In the genomic region with DNA sequence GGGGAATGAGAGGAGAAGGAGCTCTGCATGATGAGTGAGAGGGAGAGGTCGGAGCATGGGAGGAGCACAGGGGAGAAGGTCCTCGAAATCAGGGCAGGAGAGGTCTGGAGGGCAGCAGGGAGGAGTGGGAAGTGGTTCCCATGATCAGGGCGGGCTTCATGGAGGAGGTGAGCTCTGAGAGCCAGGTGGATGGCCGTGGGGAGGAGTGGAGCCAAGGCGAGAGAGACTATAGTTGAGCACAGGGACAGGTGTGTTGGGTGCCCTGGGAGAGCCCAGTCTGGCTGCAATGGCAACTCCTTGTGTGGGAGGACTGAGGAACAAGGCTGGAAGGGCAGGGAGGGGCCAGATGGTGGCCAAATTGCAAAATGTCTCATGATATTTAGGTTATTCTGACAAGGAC, we compare ENCODE assay signal across 1 cellular context.
TF ChIP-seq lines count a peak whose summit lies in the region.

No MANE protein-coding gene starts in this region.

TF ChIP-seq in H1, 55 proteins besides CTCF, POLR2A, EP300 and RAD21:
- no peak for TF ChIP-seq CREB1 (IDR thresholded peaks at IDR 0.05)
- TF ChIP-seq TAF1 (IDR thresholded peaks at IDR 0.05; ENCODE audit: low read depth, low read length), result no peak
- no peak for TF ChIP-seq KDM1A (IDR thresholded peaks at IDR 0.05; ENCODE audit: borderline replicate concordance, low read length)
- TF ChIP-seq YY1 (IDR thresholded peaks at IDR 0.05; ENCODE audit: low read depth, low read length), result no peak
- TF ChIP-seq BRCA1 (IDR thresholded peaks at IDR 0.05; ENCODE audit: low read depth, low read length), result no peak
- TF ChIP-seq SRF (IDR thresholded peaks at IDR 0.05; ENCODE audit: low read depth, low read length), result no peak
- TF ChIP-seq POLR2AphosphoS5 (IDR thresholded peaks at IDR 0.05; ENCODE audit: low read depth, low read length), result no peak
- TF ChIP-seq CTBP2 (IDR thresholded peaks at IDR 0.05; ENCODE audit: borderline replicate concordance, insufficient read depth, insufficient read length, low read length), result no peak
- no peak for TF ChIP-seq SIRT6 (IDR thresholded peaks at IDR 0.05; ENCODE audit: low read length)
- TF ChIP-seq, protein P1, sequence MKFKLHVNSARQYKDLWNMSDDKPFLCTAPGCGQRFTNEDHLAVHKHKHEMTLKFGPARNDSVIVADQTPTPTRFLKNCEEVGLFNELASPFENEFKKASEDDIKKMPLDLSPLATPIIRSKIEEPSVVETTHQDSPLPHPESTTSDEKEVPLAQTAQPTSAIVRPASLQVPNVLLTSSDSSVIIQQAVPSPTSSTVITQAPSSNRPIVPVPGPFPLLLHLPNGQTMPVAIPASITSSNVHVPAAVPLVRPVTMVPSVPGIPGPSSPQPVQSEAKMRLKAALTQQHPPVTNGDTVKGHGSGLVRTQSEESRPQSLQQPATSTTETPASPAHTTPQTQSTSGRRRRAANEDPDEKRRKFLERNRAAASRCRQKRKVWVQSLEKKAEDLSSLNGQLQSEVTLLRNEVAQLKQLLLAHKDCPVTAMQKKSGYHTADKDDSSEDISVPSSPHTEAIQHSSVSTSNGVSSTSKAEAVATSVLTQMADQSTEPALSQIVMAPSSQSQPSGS (IDR thresholded peaks at IDR 0.05; ENCODE audit: low read length), result no peak
- no peak for TF ChIP-seq HDAC2 (IDR thresholded peaks at IDR 0.05; ENCODE audit: borderline replicate concordance in 1 of 2, low read depth in 2 of 2, low read length in 2 of 2)
- TF ChIP-seq JUN (IDR thresholded peaks at IDR 0.05; ENCODE audit: low read depth, low read length), result no peak
- TF ChIP-seq NANOG (IDR thresholded peaks at IDR 0.05; ENCODE audit: insufficient read depth, low read depth, low read length, poor library complexity, severe bottlenecking), result no peak
- TF ChIP-seq EZH2 (IDR thresholded peaks at IDR 0.05; ENCODE audit: low read depth, low read length, severe bottlenecking), result no peak
- no peak for TF ChIP-seq CBX8 (IDR thresholded peaks at IDR 0.05; ENCODE audit: borderline replicate concordance, low read depth, low read length)
- TF ChIP-seq SIX5 (IDR thresholded peaks at IDR 0.05; ENCODE audit: low read depth, low read length), result no peak
- TF ChIP-seq MAFK (IDR thresholded peaks at IDR 0.05; ENCODE audit: low read depth, low read length), result no peak
- TF ChIP-seq TAF7 (optimal IDR thresholded peaks at IDR 0.05; ENCODE audit: borderline replicate concordance, low read depth, low read length), result no peak
- no peak for TF ChIP-seq SAP30 (IDR thresholded peaks at IDR 0.05; ENCODE audit: insufficient read depth, insufficient replicate concordance, low read length)
